In the genomic region with DNA sequence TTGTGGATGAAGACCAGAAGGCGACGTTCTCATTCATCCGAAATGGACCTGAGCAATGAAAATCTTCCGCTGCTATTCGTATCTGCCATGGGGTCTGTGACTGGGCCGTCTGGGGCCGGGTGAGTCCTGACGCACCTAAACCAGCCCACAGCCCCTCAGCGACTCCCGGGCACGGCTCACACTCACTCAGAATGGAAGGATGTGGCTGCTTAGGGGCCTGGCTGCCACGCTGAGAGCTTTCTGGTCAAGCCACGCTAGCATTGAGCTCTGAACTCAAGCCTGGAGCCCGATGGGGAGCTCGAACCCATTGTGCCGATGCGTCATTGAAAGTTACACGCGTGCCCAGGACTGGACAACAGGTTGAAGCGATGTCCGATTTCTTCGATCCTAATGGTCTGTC, we compare ENCODE assay signal across 24 cellular contexts.
DNase-seq lines count a peak whose midpoint lies in the region; ATAC-seq, FAIRE-seq and TF ChIP-seq lines count a peak whose summit lies in the region.
"Had no signal": no experiment of that assay in that cellular context is flagged by ENCODE, and none has a peak within 500 bp of the region (broad histone marks: within the 10 kb centered on the region; RNA-seq: fewer than 3 reads in every experiment).

No MANE protein-coding gene starts in this region.

- no peak overlapping the region for H3K4me3 Mint-ChIP-seq in osteocyte (ENCODE audit: unreplicated experiment)
- H3K4me3 Mint-ChIP-seq in naive thymus-derived CD4-positive, alpha-beta T cell = no peak overlapping the region
- H3K4me3 Mint-ChIP-seq: B cell; CD4-positive, CD25-positive, alpha-beta regulatory T cell; CD8-positive, alpha-beta T cell; H9 had no signal

- peaks cover 13% of the 10 kb centered on the region; the same call in 1 of the 2 replicates for H3K4me1 ChIP-seq in HUES64 (ENCODE audit: insufficient read depth, low read length)
- H3K4me1 ChIP-seq in esophagus muscularis mucosa = no peaks in the 10 kb centered on the region
- H3K4me1 ChIP-seq in naive thymus-derived CD4-positive, alpha-beta T cell (ENCODE audit: control insufficient read depth in 2 of 2, insufficient read depth in 2 of 2, low read length in 2 of 2) = no peaks in the 10 kb centered on the region

- no peak for TF ChIP-seq CTCF in GM10248 (IDR thresholded peaks at IDR 0.05; ENCODE audit: control extremely low read depth, extremely low read depth, low read depth, missing control alignments)
- no peak for TF ChIP-seq CTCF in esophagus muscularis mucosa (IDR thresholded peaks at IDR 0.05)
- TF ChIP-seq CTCF in osteocyte (IDR thresholded peaks at IDR 0.05) = no peak

- DNase-seq in GM10248 (ENCODE audit: extremely low spot score) = peak; percentile 7
- DNase-seq in esophagus muscularis mucosa (ENCODE audit: extremely low spot score) = peak; percentile 45
- DNase-seq in osteocyte (ENCODE audit: extremely low spot score, unreplicated experiment) = peak; percentile 73
- no peak for DNase-seq in urothelium cell line (ENCODE audit: low spot score)
- DNase-seq in naive thymus-derived CD4-positive, alpha-beta T cell = no peak
- DNase-seq: CD4-positive, CD25-positive, alpha-beta regulatory T cell; CD8-positive, alpha-beta T cell; DMS 273 treated with DMSO at 0.1 percent for 48 hours; DMS79; EL; GDM1; GM23248 had no signal

- H3K9me3 Mint-ChIP-seq in osteocyte (ENCODE audit: unreplicated experiment) = no peaks in the 10 kb centered on the region
- H3K9me3 Mint-ChIP-seq in naive thymus-derived CD4-positive, alpha-beta T cell = peaks cover 0 to 1% (median 0%) of the 10 kb centered on the region in 11 donors
- H3K9me3 Mint-ChIP-seq: CD4-positive, CD25-positive, alpha-beta regulatory T cell; CD8-positive, alpha-beta T cell had no signal

- TF ChIP-seq EP300 in esophagus muscularis mucosa (IDR thresholded peaks at IDR 0.05) = no peak

- FAIRE-seq in urothelium cell line (lab: Jason Lieb, UNC) = no peak
- FAIRE-seq: A204.1, D721Med, GM12891, GM18507 had no signal

- H3K27me3 ChIP-seq in HUES64 (ENCODE audit: insufficient read depth, low read length) = no peaks in the 10 kb centered on the region; the same call in 1 of the 2 replicates
- peaks cover 0 to 54% (median 0%) of the 10 kb centered on the region in 4 donors for H3K27me3 ChIP-seq in esophagus muscularis mucosa
- H3K27me3 ChIP-seq in naive thymus-derived CD4-positive, alpha-beta T cell (ENCODE audit: control insufficient read depth in 2 of 2, insufficient read depth in 2 of 2, low read length in 2 of 2) = no peaks in the 10 kb centered on the region
- H3K27me3 ChIP-seq: BLaER1 had no signal

- ATAC-seq in HG03139 (IDR thresholded peaks at IDR 0.05; ENCODE audit: unreplicated experiment) = no peak
- no peak for ATAC-seq in naive thymus-derived CD4-positive, alpha-beta T cell
- ATAC-seq: CD8-positive, alpha-beta T cell; HCT116 had no signal

- no peaks in the 10 kb centered on the region for H3K36me3 Mint-ChIP-seq in osteocyte (ENCODE audit: unreplicated experiment)
- H3K36me3 Mint-ChIP-seq in naive thymus-derived CD4-positive, alpha-beta T cell = no peaks in the 10 kb centered on the region
- H3K36me3 Mint-ChIP-seq: CD4-positive, CD25-positive, alpha-beta regulatory T cell; CD8-positive, alpha-beta T cell had no signal

- peak overlapping the region; percentile 30; the same call in 1 of the 2 replicates for H3K9ac ChIP-seq in HUES64 (ENCODE audit: low read depth, low read length)
- H3K9ac ChIP-seq: BLaER1, GM23248 had no signal

- CTCF ChIA-PET in GM10248 (lab: Yijun Ruan, JAX) = interaction anchor here (1.0 kb wide), 1 partner anchor 57 kb away, joined by 3 read pairs; no protein-coding TSS in a partner anchor
- CTCF ChIA-PET in naive thymus-derived CD4-positive, alpha-beta T cell (lab: Charles Lee) = no interaction called here

- H3K27ac ChIP-seq in HUES64 (ENCODE audit: low read depth, low read length) (no peak overlapping the region), esophagus muscularis mucosa (replicated peaks in 1 of 4) (no peak overlapping the region)
- no peak overlapping the region for H3K27ac ChIP-seq in naive thymus-derived CD4-positive, alpha-beta T cell (ENCODE audit: low read depth, low read length)
- H3K27ac ChIP-seq: 22Rv1, BLaER1, C4-2B, GM23248 had no signal

- H3K27me3 Mint-ChIP-seq in osteocyte (ENCODE audit: unreplicated experiment) = peaks cover 3% of the 10 kb centered on the region
- H3K27me3 Mint-ChIP-seq in naive thymus-derived CD4-positive, alpha-beta T cell = peaks cover 1 to 41% (median 4%) of the 10 kb centered on the region in 5 donors

- intact Hi-C loops in esophagus muscularis mucosa (cut with DNase I) = no loop called here
- intact Hi-C loops in naive thymus-derived CD4-positive, alpha-beta T cell (cut with micrococcal nuclease) = no loop called here

- H3K27ac Mint-ChIP-seq in osteocyte (ENCODE audit: unreplicated experiment) = no peak overlapping the region
- no peak overlapping the region for H3K27ac Mint-ChIP-seq in naive thymus-derived CD4-positive, alpha-beta T cell
- H3K27ac Mint-ChIP-seq: B cell; CD4-positive, CD25-positive, alpha-beta regulatory T cell; CD8-positive, alpha-beta T cell; H9 had no signal

- no peaks in the 10 kb centered on the region for H3K36me3 ChIP-seq in HUES64 (ENCODE audit: insufficient read depth, low read length)
- no peaks in the 10 kb centered on the region for H3K36me3 ChIP-seq in esophagus muscularis mucosa
- H3K36me3 ChIP-seq in naive thymus-derived CD4-positive, alpha-beta T cell (ENCODE audit: control insufficient read depth in 2 of 3, insufficient read depth in 3 of 3, low read length in 3 of 3) = no peaks in the 10 kb centered on the region
- H3K36me3 ChIP-seq: BLaER1 had no signal

- POLR2A ChIA-PET in GM10248 (lab: Yijun Ruan, JAX) = no interaction called here
- POLR2A ChIA-PET in naive thymus-derived CD4-positive, alpha-beta T cell (lab: Charles Lee) = no interaction called here

- TF ChIP-seq POLR2A in esophagus muscularis mucosa (IDR thresholded peaks at IDR 0.05; ENCODE audit: low read depth) = no peak

- H3K4me3 ChIP-seq in HUES64 (ENCODE audit: low read length) (no peak overlapping the region), esophagus muscularis mucosa (no peak overlapping the region)
- H3K4me3 ChIP-seq in naive thymus-derived CD4-positive, alpha-beta T cell (ENCODE audit: low read length) = no peak overlapping the region
- H3K4me3 ChIP-seq: BLaER1, GM23248 had no signal

- no peaks in the 10 kb centered on the region for H3K4me1 Mint-ChIP-seq in osteocyte (ENCODE audit: unreplicated experiment)
- peaks cover 0 to 10% (median 0%) of the 10 kb centered on the region in 7 donors for H3K4me1 Mint-ChIP-seq in naive thymus-derived CD4-positive, alpha-beta T cell
- H3K4me1 Mint-ChIP-seq: B cell had no signal

- WGBS in HUES64 = 94% methylated on average over 22 of the region's 22 CpGs
- WGBS in esophagus muscularis mucosa = 86% methylated on average over 22 of the region's 22 CpGs

- 0 out of 2 replicates have a peak, but pooled peaks cover 5% of the 10 kb centered on the region for H3K9me3 ChIP-seq in HUES64 (ENCODE audit: insufficient read depth, low read depth, low read length)
- H3K9me3 ChIP-seq in esophagus muscularis mucosa = no peaks in the 10 kb centered on the region
- H3K9me3 ChIP-seq in naive thymus-derived CD4-positive, alpha-beta T cell (ENCODE audit: control insufficient read depth in 2 of 3, low read length in 3 of 3) = no peaks in the 10 kb centered on the region
- H3K9me3 ChIP-seq: BLaER1 had no signal

Comparison
In these comparisons a context has a peak if more than half of its experiments do, and no peak if none do; other contexts are left out.
1. DNase-seq: peak in GM10248 (single experiment), esophagus muscularis mucosa (single experiment) and osteocyte (single experiment); none in urothelium cell line (single experiment) and naive thymus-derived CD4-positive, alpha-beta T cell (0 of 9).